Comparison of ENCODE assay signal across 2 cellular contexts in genomic region chr6:87639373-87639772, GRCh38.
TF ChIP-seq lines count a peak whose summit lies in the region.

No MANE protein-coding gene starts in this region.

TF ChIP-seq in GM23338, 12 proteins besides CTCF, POLR2A, EP300 and RAD21 (continued from another document):
- TF ChIP-seq REST (IDR thresholded peaks at IDR 0.05; ENCODE audit: unreplicated experiment) (no peak), ZNF114 (CRISPR knock-in tag; IDR thresholded peaks at IDR 0.05) (no peak), ZNF331 (CRISPR knock-in tag; IDR thresholded peaks at IDR 0.05; ENCODE audit: low read depth) (no peak)

TF ChIP-seq in HEK293, 187 proteins besides CTCF, POLR2A, EP300 and RAD21 (continued from another document):
- TF ChIP-seq ZNF398 (tag by site-specific recombination; IDR thresholded peaks at IDR 0.05) = no peak
- TF ChIP-seq ZFHX2 (tag by site-specific recombination; conservative IDR thresholded peaks at IDR 0.05) = 0 out of 2 replicates have a peak, but pooled peaks have one; percentile 10
